8 cellular contexts compared by ENCODE assay signal in genomic region chr19:46745030-46745429, GRCh38. TPM values are rescaled to one million over a fixed set of nuclear protein-coding genes. Genes with fewer than 3 reads are reported as not detected.
A peak's percentile ranks its signal among the peaks of the same experiment; 100 is the strongest.
DNase-seq lines count a peak whose midpoint lies in the region; ATAC-seq, FAIRE-seq and TF ChIP-seq lines count a peak whose summit lies in the region.

No MANE protein-coding gene starts in this region.

- H3K36me3 ChIP-seq in colonic mucosa (no peaks in the 10 kb centered on the region), mucosa of stomach (ENCODE audit: control insufficient read depth, insufficient read depth, low read length) (no peaks in the 10 kb centered on the region)

- peak in 1 of 2 experiments; percentile 13; a peak in 3 of 6 replicates for ATAC-seq in A549
- ATAC-seq in GM18511 (IDR thresholded peaks at IDR 0.05; ENCODE audit: unreplicated experiment) = no peak

- intact Hi-C loops in colonic mucosa (cut with DNase I) = no loop called here

- no peak for DNase-seq in A549 (ENCODE audit: low read depth in 1 of 2, low spot score in 1 of 2)
- DNase-seq in Jurkat, Clone E6-1 (ENCODE audit: low read depth, low spot score) = no peak
- no peak for DNase-seq in colonic mucosa
- DNase-seq in D721Med (ENCODE audit: insufficient read length, low spot score) = no peak
- DNase-seq in retina = no peak
- no peak for DNase-seq in stimulated activated CD4-positive, alpha-beta T cell treated with anti-CD3 and anti-CD28 coated beads, Interleukin-2, amount 100 ng/mL, for 24 hours

- H3K9ac ChIP-seq in colonic mucosa (ENCODE audit: low read depth in 2 of 2, low read length in 2 of 2) = peak overlapping the region; percentile 95 to 96
- peak overlapping the region; percentile 92 for H3K9ac ChIP-seq in mucosa of stomach (ENCODE audit: low read length)

- WGBS in A549 (ENCODE audit: missing lambda C conversion rate) = 20% methylated on average over 8 of the region's 8 CpGs

- H3K27me3 ChIP-seq in colonic mucosa (no peaks in the 10 kb centered on the region), mucosa of stomach (ENCODE audit: control insufficient read depth, insufficient read depth, low read length) (no peaks in the 10 kb centered on the region)

- no peak for FAIRE-seq in A549 (lab: Jason Lieb, UNC)
- FAIRE-seq in D721Med (lab: Jason Lieb, UNC) = no peak

- POLR2A ChIA-PET in A549 (lab: Yijun Ruan, JAX) = interaction anchor here (0.6 kb wide), 1 partner anchor 24 kb away, joined by 3 read pairs; no protein-coding TSS in a partner anchor

- H3K9me3 ChIP-seq in A549 (no peaks in the 10 kb centered on the region), colonic mucosa (no peaks in the 10 kb centered on the region), mucosa of stomach (ENCODE audit: control insufficient read depth, low read length) (no peaks in the 10 kb centered on the region)

- TF ChIP-seq CTCF in A549 (IDR thresholded peaks at IDR 0.05) (no peak), colonic mucosa (IDR thresholded peaks at IDR 0.05) (no peak), D721Med (IDR thresholded peaks at IDR 0.05; ENCODE audit: insufficient read depth, missing control alignments) (no peak)

- TF ChIP-seq POLR2A in A549 (IDR thresholded peaks at IDR 0.05; ENCODE audit: low read length) = no peak

- H3K4me3 ChIP-seq in A549 (peak overlapping the region; percentile 98), colonic mucosa (peak overlapping the region; percentile 97), mucosa of stomach (ENCODE audit: low read length) (peak overlapping the region; percentile 77)
- H3K4me3 ChIP-seq in Jurkat, Clone E6-1 (ENCODE audit: low read length) = peak overlapping the region; percentile 97

- H3K4me1 ChIP-seq in A549 = peaks cover 17% of the 10 kb centered on the region
- H3K4me1 ChIP-seq in colonic mucosa = no peaks in the 10 kb centered on the region
- H3K4me1 ChIP-seq in mucosa of stomach (ENCODE audit: control insufficient read depth, insufficient read depth, low read length) = peaks cover 18% of the 10 kb centered on the region

- CTCF ChIA-PET in A549 (lab: Yijun Ruan, JAX) = interaction anchor here (1.1 to 12.9 kb wide), 11 partner anchors 9 to 246 kb away, joined by 3 to 205 read pairs (median 7); no protein-coding TSS in a partner anchor

- peak overlapping the region; percentile 95 for H3K4me2 ChIP-seq in A549

- no peak for TF ChIP-seq EP300 in A549 (IDR thresholded peaks at IDR 0.05)

- no peak for TF ChIP-seq RAD21 in A549 (conservative IDR thresholded peaks at IDR 0.05 in 1 of 2, IDR thresholded peaks at IDR 0.05 in 1 of 2)

- peak overlapping the region; percentile 99 to 100 for H3K27ac ChIP-seq in A549
- H3K27ac ChIP-seq in colonic mucosa = no peak overlapping the region

TF ChIP-seq in A549, 52 proteins besides CTCF, POLR2A, EP300 and RAD21:
- TF ChIP-seq MAFK (IDR thresholded peaks at IDR 0.05; ENCODE audit: partially characterized antibody) (no peak), CBX2 (IDR thresholded peaks at IDR 0.05; ENCODE audit: borderline replicate concordance, low read depth) (no peak), JUN (IDR thresholded peaks at IDR 0.05) (no peak), CBX8 (IDR thresholded peaks at IDR 0.05) (no peak), HOXB13 (CRISPR knock-in tag; IDR thresholded peaks at IDR 0.05; ENCODE audit: low read depth) (no peak), EHMT2 (IDR thresholded peaks at IDR 0.05; ENCODE audit: low read depth) (no peak), RARB (CRISPR knock-in tag; IDR thresholded peaks at IDR 0.05) (no peak), GATA3 (IDR thresholded peaks at IDR 0.05; ENCODE audit: borderline replicate concordance) (no peak), CHD2 (IDR thresholded peaks at IDR 0.05; ENCODE audit: low read length, partially characterized antibody) (no peak), NFE2L2 (conservative IDR thresholded peaks at IDR 0.05; ENCODE audit: low read length) (no peak), SREBF2 (IDR thresholded peaks at IDR 0.05) (no peak), HOXA7 (CRISPR knock-in tag; IDR thresholded peaks at IDR 0.05) (no peak), RNF2 (IDR thresholded peaks at IDR 0.05; ENCODE audit: borderline replicate concordance, low read depth) (no peak), FOSL2 (IDR thresholded peaks at IDR 0.05) (no peak), FOSL2 (CRISPR knock-in tag; IDR thresholded peaks at IDR 0.05) (no peak), NPAS2 (CRISPR knock-in tag; IDR thresholded peaks at IDR 0.05; ENCODE audit: borderline replicate concordance) (no peak), PHF8 (IDR thresholded peaks at IDR 0.05; ENCODE audit: borderline replicate concordance, low read depth) (no peak)
- TF ChIP-seq, protein P1, sequence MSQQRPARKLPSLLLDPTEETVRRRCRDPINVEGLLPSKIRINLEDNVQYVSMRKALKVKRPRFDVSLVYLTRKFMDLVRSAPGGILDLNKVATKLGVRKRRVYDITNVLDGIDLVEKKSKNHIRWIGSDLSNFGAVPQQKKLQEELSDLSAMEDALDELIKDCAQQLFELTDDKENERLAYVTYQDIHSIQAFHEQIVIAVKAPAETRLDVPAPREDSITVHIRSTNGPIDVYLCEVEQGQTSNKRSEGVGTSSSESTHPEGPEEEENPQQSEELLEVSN (IDR thresholded peaks at IDR 0.05; ENCODE audit: borderline replicate concordance, low read depth) = no peak

RNA-seq across cellular contexts. Expression of gene FKRP, which starts 0.8 kb away (rescaled TPM):
- polyA plus RNA-seq in A549 (2011; rRNA removed) = 14.7 and 16.4 TPM in 2 replicates
- 23.9 and 34.0 TPM in 2 replicates for polyA plus RNA-seq in A549 (2012; cell fraction: cytosol; rRNA removed)
- polyA plus RNA-seq in A549 (2012; cell fraction: nucleus; rRNA removed) = 75.2 and 82.8 TPM in 2 replicates
- polyA plus RNA-seq in A549 (2017; fragmentation: RNase III; extraction: RNeasy Plus Mini Kit Qiagen cat#74134 plus additional on column Dnase treatment) = 18.4 to 20.2 TPM (median 18.8 TPM) in 3 replicates
- polyA minus RNA-seq in A549 (2011; rRNA and poly(A)+ RNA removed) = 10.6 and 13.3 TPM in 2 replicates
- polyA plus RNA-seq in Jurkat, Clone E6-1 (2012; ENCODE audit: insufficient read depth, insufficient read length) = 9.9 TPM
- total RNA-seq in colonic mucosa = 10 to 100 TPM in 1 of 2 donors, 1 to 10 TPM in 1; 8.4 to 10.4 TPM

RNA-seq across cellular contexts. Expression of gene STRN4, which starts 1.2 kb away (rescaled TPM):
- polyA plus RNA-seq in A549 (2011; rRNA removed) (62.8 and 66.2 TPM in 2 replicates), A549 (2017; fragmentation: RNase III; extraction: RNeasy Plus Mini Kit Qiagen cat#74134 plus additional on column Dnase treatment) (70.0 to 72.9 TPM (median 71.0 TPM) in 3 replicates)
- polyA plus RNA-seq in A549 (2012; cell fraction: cytosol; rRNA removed) = 192 and 270 TPM in 2 replicates
- polyA plus RNA-seq in A549 (2012; cell fraction: nucleus; rRNA removed) = 380 and 588 TPM in 2 replicates
- 65.2 and 89.1 TPM in 2 replicates for polyA minus RNA-seq in A549 (2011; rRNA and poly(A)+ RNA removed)
- polyA plus RNA-seq in Jurkat, Clone E6-1 (2012; ENCODE audit: insufficient read depth, insufficient read length) = 39.4 TPM
- 10 to 100 TPM; 56.5 to 90.0 TPM for total RNA-seq in colonic mucosa

RNA-seq across cellular contexts. Expression of gene PRKD2, which starts 28.1 kb away (rescaled TPM):
- 8.3 and 10.4 TPM in 2 replicates for polyA plus RNA-seq in A549 (2011; rRNA removed)
- 20.7 and 21.5 TPM in 2 replicates for polyA plus RNA-seq in A549 (2012; cell fraction: cytosol; rRNA removed)
- polyA plus RNA-seq in A549 (2012; cell fraction: nucleus; rRNA removed) = 43.5 and 59.2 TPM in 2 replicates
- polyA plus RNA-seq in A549 (2017; fragmentation: RNase III; extraction: RNeasy Plus Mini Kit Qiagen cat#74134 plus additional on column Dnase treatment) = 21.7 to 25.8 TPM (median 24.6 TPM) in 3 replicates
- 22.8 and 23.8 TPM in 2 replicates for polyA minus RNA-seq in A549 (2011; rRNA and poly(A)+ RNA removed)
- polyA plus RNA-seq in Jurkat, Clone E6-1 (2012; ENCODE audit: insufficient read depth, insufficient read length) = 61.6 TPM
- total RNA-seq in colonic mucosa = 10 to 100 TPM; 60.9 to 61.8 TPM

RNA-seq across cellular contexts. Expression of gene SLC1A5, which starts 43.4 kb away (rescaled TPM):
- polyA plus RNA-seq in A549 (2011; rRNA removed) (302 and 306 TPM in 2 replicates), A549 (2017; fragmentation: RNase III; extraction: RNeasy Plus Mini Kit Qiagen cat#74134 plus additional on column Dnase treatment) (184 to 200 TPM (median 189 TPM) in 3 replicates)
- 195 and 237 TPM in 2 replicates for polyA plus RNA-seq in A549 (2012; cell fraction: cytosol; rRNA removed)
- polyA plus RNA-seq in A549 (2012; cell fraction: nucleus; rRNA removed) = 457 and 532 TPM in 2 replicates
- 366 and 376 TPM in 2 replicates for polyA minus RNA-seq in A549 (2011; rRNA and poly(A)+ RNA removed)
- 89.8 TPM for polyA plus RNA-seq in Jurkat, Clone E6-1 (2012; ENCODE audit: insufficient read depth, insufficient read length)
- total RNA-seq in colonic mucosa = 100 to 1,000 TPM in 1 of 2 donors, 10 to 100 TPM in 1; 84.3 to 169 TPM
